In the genomic region with DNA sequence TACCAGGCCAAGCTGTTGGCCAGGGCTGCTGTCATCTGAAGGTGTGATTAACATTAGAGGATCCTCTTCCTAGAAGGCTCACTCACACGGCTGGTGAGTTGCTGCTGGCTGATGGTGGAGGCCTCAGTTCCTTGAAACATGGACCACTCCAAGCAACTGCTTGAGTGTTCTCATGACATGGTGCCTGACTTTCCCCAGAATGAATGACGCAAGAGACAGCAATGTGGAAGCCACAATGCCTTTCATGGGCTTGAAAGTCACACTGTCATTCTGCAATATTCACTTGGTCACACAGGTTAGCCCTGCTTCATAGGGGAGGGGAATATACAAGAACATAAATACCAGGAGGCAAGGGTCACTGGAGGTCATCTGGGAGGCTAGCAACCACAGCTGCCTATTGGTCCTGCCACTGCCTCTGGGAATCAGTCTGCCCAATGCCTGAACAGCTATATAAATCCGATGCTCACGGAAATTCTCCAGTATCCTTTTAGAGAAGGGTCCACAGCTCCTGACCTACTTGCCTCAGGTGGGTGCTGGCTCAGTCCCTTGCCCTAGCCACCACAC, we compare ENCODE assay signal across 1 cellular context.
TF ChIP-seq lines count a peak whose summit lies in the region.

No MANE protein-coding gene starts in this region.

TF ChIP-seq in SK-N-SH, 30 proteins besides CTCF, POLR2A, EP300 and RAD21 (continued from another document):
- no peak for TF ChIP-seq MEF2A (IDR thresholded peaks at IDR 0.05; ENCODE audit: borderline replicate concordance, low read depth)
- TF ChIP-seq RXRA (IDR thresholded peaks at IDR 0.05; ENCODE audit: borderline replicate concordance, low read depth): no peak
- TF ChIP-seq FOXM1 (IDR thresholded peaks at IDR 0.05; ENCODE audit: low read depth): no peak
- TF ChIP-seq TCF12 (IDR thresholded peaks at IDR 0.05): no peak
- no peak for TF ChIP-seq FOSL2 (IDR thresholded peaks at IDR 0.05; ENCODE audit: borderline replicate concordance, low read depth)
- no peak for TF ChIP-seq EZH2phosphoT487 (IDR thresholded peaks at IDR 0.05; ENCODE audit: borderline replicate concordance, low read depth)
- TF ChIP-seq, protein P1, sequence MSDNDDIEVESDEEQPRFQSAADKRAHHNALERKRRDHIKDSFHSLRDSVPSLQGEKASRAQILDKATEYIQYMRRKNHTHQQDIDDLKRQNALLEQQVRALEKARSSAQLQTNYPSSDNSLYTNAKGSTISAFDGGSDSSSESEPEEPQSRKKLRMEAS (IDR thresholded peaks at IDR 0.05; ENCODE audit: low read depth): no peak
- TF ChIP-seq, protein P2, sequence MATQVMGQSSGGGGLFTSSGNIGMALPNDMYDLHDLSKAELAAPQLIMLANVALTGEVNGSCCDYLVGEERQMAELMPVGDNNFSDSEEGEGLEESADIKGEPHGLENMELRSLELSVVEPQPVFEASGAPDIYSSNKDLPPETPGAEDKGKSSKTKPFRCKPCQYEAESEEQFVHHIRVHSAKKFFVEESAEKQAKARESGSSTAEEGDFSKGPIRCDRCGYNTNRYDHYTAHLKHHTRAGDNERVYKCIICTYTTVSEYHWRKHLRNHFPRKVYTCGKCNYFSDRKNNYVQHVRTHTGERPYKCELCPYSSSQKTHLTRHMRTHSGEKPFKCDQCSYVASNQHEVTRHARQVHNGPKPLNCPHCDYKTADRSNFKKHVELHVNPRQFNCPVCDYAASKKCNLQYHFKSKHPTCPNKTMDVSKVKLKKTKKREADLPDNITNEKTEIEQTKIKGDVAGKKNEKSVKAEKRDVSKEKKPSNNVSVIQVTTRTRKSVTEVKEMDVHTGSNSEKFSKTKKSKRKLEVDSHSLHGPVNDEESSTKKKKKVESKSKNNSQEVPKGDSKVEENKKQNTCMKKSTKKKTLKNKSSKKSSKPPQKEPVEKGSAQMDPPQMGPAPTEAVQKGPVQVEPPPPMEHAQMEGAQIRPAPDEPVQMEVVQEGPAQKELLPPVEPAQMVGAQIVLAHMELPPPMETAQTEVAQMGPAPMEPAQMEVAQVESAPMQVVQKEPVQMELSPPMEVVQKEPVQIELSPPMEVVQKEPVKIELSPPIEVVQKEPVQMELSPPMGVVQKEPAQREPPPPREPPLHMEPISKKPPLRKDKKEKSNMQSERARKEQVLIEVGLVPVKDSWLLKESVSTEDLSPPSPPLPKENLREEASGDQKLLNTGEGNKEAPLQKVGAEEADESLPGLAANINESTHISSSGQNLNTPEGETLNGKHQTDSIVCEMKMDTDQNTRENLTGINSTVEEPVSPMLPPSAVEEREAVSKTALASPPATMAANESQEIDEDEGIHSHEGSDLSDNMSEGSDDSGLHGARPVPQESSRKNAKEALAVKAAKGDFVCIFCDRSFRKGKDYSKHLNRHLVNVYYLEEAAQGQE (IDR thresholded peaks at IDR 0.05; ENCODE audit: low read depth, low read length): no peak
TF ChIP-seq in SK-N-SH: peak in this region for 0.
